ENCODE assay signal across 8 cellular contexts in the genomic region with DNA sequence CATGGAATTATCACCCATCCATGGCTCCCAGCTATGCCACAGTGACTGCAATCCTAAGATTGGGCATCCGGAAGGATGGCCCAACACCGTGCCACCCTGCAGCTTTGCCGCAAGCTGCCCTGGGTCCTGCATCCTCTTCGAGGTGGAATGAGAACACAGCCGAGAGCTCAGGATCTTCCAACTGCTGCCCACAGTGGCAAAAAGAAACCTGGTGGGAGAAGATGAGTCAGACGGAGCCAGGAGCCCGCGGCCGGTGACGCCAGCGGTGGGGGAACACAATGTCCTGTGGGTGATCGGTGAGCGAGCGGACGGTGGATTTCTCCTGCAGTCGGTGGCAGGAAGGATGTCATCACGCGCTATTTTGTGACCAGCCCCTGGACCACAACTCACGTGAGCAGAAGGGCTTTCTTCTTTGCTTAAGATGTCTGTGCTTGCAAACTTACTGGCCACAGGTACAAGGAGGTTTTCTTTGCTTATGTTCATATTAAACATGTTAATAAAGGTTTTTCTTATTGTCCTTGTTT. TPM values are rescaled to one million over a fixed set of nuclear protein-coding genes. Genes with fewer than 3 reads are reported as not detected.
A peak's percentile ranks its signal among the peaks of the same experiment; 100 is the strongest.
DNase-seq lines count a peak whose midpoint lies in the region; ATAC-seq, FAIRE-seq and TF ChIP-seq lines count a peak whose summit lies in the region.

No MANE protein-coding gene starts in this region.

- H3K9me3 Mint-ChIP-seq in activated T-cell treated with anti-CD3 and anti-CD28 coated beads, Interleukin-2, amount 50 U/mL, for 24 hours, result no peaks in the 10 kb centered on the region

- H3K9ac ChIP-seq in OCI-LY3 (ENCODE audit: low read length), result peak overlapping the region; percentile 87

- H3K79me2 ChIP-seq in ACC112 (ENCODE audit: control insufficient read depth, insufficient read depth, low read length, unreplicated experiment), result peaks cover 5% of the 10 kb centered on the region
- peaks cover 2% of the 10 kb centered on the region for H3K79me2 ChIP-seq in OCI-LY3 (ENCODE audit: low read length)

- H3K9me3 ChIP-seq in OCI-LY3 (ENCODE audit: insufficient read depth, low read length), result no peaks in the 10 kb centered on the region
- no peaks in the 10 kb centered on the region for H3K9me3 ChIP-seq in upper lobe of left lung

- peaks cover 22% of the 10 kb centered on the region for H3K36me3 Mint-ChIP-seq in activated T-cell treated with anti-CD3 and anti-CD28 coated beads, Interleukin-2, amount 50 U/mL, for 24 hours (ENCODE audit: low read depth)

- peak in 1 of 4 donors; percentile 73 for TF ChIP-seq POLR2A in upper lobe of left lung (IDR thresholded peaks at IDR 0.05)

- H3K4me2 ChIP-seq in OCI-LY3 (ENCODE audit: low read length), result peak overlapping the region; percentile 100

- peaks cover 84% of the 10 kb centered on the region for H3K4me1 Mint-ChIP-seq in activated T-cell treated with anti-CD3 and anti-CD28 coated beads, Interleukin-2, amount 50 U/mL, for 24 hours (ENCODE audit: low read depth)

- H3K27me3 Mint-ChIP-seq in activated T-cell treated with anti-CD3 and anti-CD28 coated beads, Interleukin-2, amount 50 U/mL, for 24 hours, result no peaks in the 10 kb centered on the region

- H3K4me1 ChIP-seq in ACC112 (ENCODE audit: control insufficient read depth, insufficient read depth, low read length, unreplicated experiment) (peaks cover 40% of the 10 kb centered on the region), OCI-LY3 (ENCODE audit: low read length) (peaks cover 25% of the 10 kb centered on the region), upper lobe of left lung (peaks cover 51 to 60% (median 54%) of the 10 kb centered on the region in 4 donors)

- no peak for DNase-seq in GM19239 (ENCODE audit: insufficient read length, low spot score)
- peak; percentile 87 for DNase-seq in activated T-cell treated with anti-CD3 and anti-CD28 coated beads, Interleukin-2, amount 50 U/mL, for 24 hours
- DNase-seq in fibroblast of gingiva (ENCODE audit: low read depth), result peak; percentile 94
- peak; percentile 97 for DNase-seq in posterior vena cava (ENCODE audit: low spot score)
- peak; percentile 96 for DNase-seq in upper lobe of left lung

- H3K27ac Mint-ChIP-seq in activated T-cell treated with anti-CD3 and anti-CD28 coated beads, Interleukin-2, amount 50 U/mL, for 24 hours, result peak overlapping the region; percentile 100

- TF ChIP-seq CTCF in OCI-LY3 (IDR thresholded peaks at IDR 0.05; ENCODE audit: low read depth, low read length), result no peak
- peak in 1 of 6 experiments; percentile 14 for TF ChIP-seq CTCF in upper lobe of left lung (IDR thresholded peaks at IDR 0.05)

- H3K4me3 ChIP-seq in ACC112 (ENCODE audit: low read depth, low read length) (peak overlapping the region; percentile 66), OCI-LY3 (ENCODE audit: low read length) (peak overlapping the region; percentile 91), upper lobe of left lung (peak overlapping the region in 3 of 4 donors; percentile 40 to 52 (median 43))

- ATAC-seq in upper lobe of left lung (ENCODE audit: low FRiP score in 2 of 2), result peak; percentile 50 to 65
- ATAC-seq in GM19328 (IDR thresholded peaks at IDR 0.05; ENCODE audit: unreplicated experiment), result no peak

- WGBS in upper lobe of left lung, 2 donors, result 23 to 44% methylated on average over 19 of the region's 19 CpGs

- peak overlapping the region; percentile 94 for H3K4me3 Mint-ChIP-seq in activated T-cell treated with anti-CD3 and anti-CD28 coated beads, Interleukin-2, amount 50 U/mL, for 24 hours

- H2AFZ ChIP-seq in ACC112 (ENCODE audit: low read length, unreplicated experiment) (no peak overlapping the region), OCI-LY3 (ENCODE audit: low read depth, low read length) (peak overlapping the region; percentile 86)

- H3K27ac ChIP-seq in ACC112 (ENCODE audit: low read depth, low read length), result peak overlapping the region; percentile 98
- H3K27ac ChIP-seq in OCI-LY3 (ENCODE audit: low read length), result peak overlapping the region; percentile 60
- peak overlapping the region; percentile 98 to 99 (median 99) for H3K27ac ChIP-seq in upper lobe of left lung

- intact Hi-C loops in posterior vena cava (cut with DNase I), result loop anchor here in 1 of 2 donors (5.0 kb wide), 1 partner anchor 960 kb away; no protein-coding TSS in a partner anchor

- TF ChIP-seq EP300 in upper lobe of left lung (IDR thresholded peaks at IDR 0.05), result peak; percentile 97 to 100 (median 100)

- H4K20me1 ChIP-seq in OCI-LY3 (ENCODE audit: insufficient read depth, low read length), result no peaks in the 10 kb centered on the region

- FAIRE-seq in GM19239 (lab: Jason Lieb, UNC), result peak; percentile 72

- H3K36me3 ChIP-seq in ACC112 (ENCODE audit: insufficient read depth, low read length) (no peaks in the 10 kb centered on the region), OCI-LY3 (replicated peaks; ENCODE audit: low read depth, low read length) (no peaks in the 10 kb centered on the region), upper lobe of left lung (no peaks in the 10 kb centered on the region)

- no peaks in the 10 kb centered on the region for H3K27me3 ChIP-seq in ACC112 (ENCODE audit: insufficient read depth, low read length)
- H3K27me3 ChIP-seq in OCI-LY3 (ENCODE audit: low read depth, low read length), result peaks cover 10% of the 10 kb centered on the region
- H3K27me3 ChIP-seq in upper lobe of left lung, result no peaks in the 10 kb centered on the region

RNA-seq across cellular contexts. Expression of a gene that starts 20.1 kb away (rescaled TPM):
- 1 to 10 TPM; 1.9 to 3.0 TPM for total RNA-seq in posterior vena cava
- 10 to 100 TPM in 1 of 6 donors, 1 to 10 TPM in 5; 5.2 to 24.7 (median 7.6) TPM for total RNA-seq in upper lobe of left lung

RNA-seq across cellular contexts. Expression of a gene that starts 23.8 kb away (rescaled TPM):
- total RNA-seq in posterior vena cava, result 100 to 1,000 TPM in 1 of 2 donors, 10 to 100 TPM in 1; 93.6 to 103 TPM
- total RNA-seq in upper lobe of left lung, result 100 to 1,000 TPM in 4 of 6 donors, 10 to 100 TPM in 2; 80.6 to 228 (median 152) TPM

RNA-seq across cellular contexts. Expression of a gene that starts 36.2 kb away (rescaled TPM):
- total RNA-seq in posterior vena cava (10 to 100 TPM; 10.3 to 14.5 TPM), upper lobe of left lung (10 to 100 TPM; 17.8 to 50.4 (median 36.2) TPM)
